ENCODE assay signal across 8 cellular contexts in the genomic region with DNA sequence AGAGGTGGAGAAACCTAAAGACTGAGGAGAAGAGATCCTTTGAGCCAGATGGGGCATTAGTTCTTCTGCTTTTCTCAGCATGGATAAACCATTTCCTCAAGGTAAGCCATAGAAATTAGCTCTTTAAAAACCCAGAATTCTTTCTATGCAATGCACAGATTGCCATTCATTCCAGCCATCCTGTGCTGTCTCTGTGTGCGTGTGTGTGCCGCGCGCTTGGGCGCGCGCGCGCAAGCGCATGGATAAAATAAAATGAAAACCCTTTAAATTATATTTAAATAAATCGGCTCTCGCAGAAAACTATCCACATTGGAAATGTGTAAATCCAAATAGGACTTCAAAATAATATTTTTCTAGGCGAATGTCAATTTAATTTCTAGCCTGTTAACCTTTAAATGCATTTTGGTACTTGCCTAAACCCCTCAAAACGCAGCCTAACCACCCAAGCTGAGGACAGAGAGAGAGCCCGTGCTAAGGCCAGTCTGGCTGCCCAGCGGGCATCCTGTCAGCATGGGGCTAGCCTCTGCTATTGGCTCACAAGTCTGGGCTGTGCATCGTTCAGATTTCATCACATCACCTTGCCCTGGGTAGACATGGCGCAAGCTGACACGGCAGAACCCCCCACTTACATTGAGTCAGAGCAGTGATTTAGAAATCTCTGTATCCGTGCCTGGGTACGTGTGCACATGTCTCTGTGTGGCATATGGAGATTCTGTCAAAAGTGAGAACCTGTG.
DNase-seq lines count a peak whose midpoint lies in the region; ATAC-seq and TF ChIP-seq lines count a peak whose summit lies in the region.

No MANE protein-coding gene starts in this region.

- no peaks in the 10 kb centered on the region for H3K9me3 ChIP-seq in fibroblast of lung (ENCODE audit: control insufficient read depth, insufficient read depth, low read depth, low read length)

- no peak for TF ChIP-seq CTCF in fibroblast of lung (conservative IDR thresholded peaks at IDR 0.05 in 1 of 2, IDR thresholded peaks at IDR 0.05 in 1 of 2; ENCODE audit: low read depth in 1 of 2, low read length in 2 of 2)
- TF ChIP-seq CTCF in progenitor cell of endocrine pancreas (IDR thresholded peaks at IDR 0.05; ENCODE audit: unreplicated experiment), result no peak
- no peak for TF ChIP-seq CTCF in GM13977 (IDR thresholded peaks at IDR 0.05; ENCODE audit: extremely low read depth, insufficient read depth, missing control alignments)

- no peak overlapping the region for H2AFZ ChIP-seq in fibroblast of lung (ENCODE audit: low read length)

- no peaks in the 10 kb centered on the region for H4K20me1 ChIP-seq in fibroblast of lung (ENCODE audit: control insufficient read depth, extremely low read depth, insufficient read depth, low read length)

- DNase-seq in EL (peak; percentile 52), SK-MEL-5 (ENCODE audit: low read depth, low spot score) (peak; percentile 2), fibroblast of lung (ENCODE audit: low read depth in 2 of 2) (peak; percentile 15 to 62), progenitor cell of endocrine pancreas (ENCODE audit: low spot score, unreplicated experiment) (no peak), KBM-7 (no peak), GM13977 (ENCODE audit: low spot score) (no peak), erythroblast (lab: John Stamatoyannopoulos, UW) (no peak)

- H3K4me2 ChIP-seq in fibroblast of lung (ENCODE audit: extremely low read depth, insufficient read depth, low read length), result peak overlapping the region; percentile 60

- no peaks in the 10 kb centered on the region for H3K36me3 Mint-ChIP-seq in progenitor cell of endocrine pancreas (ENCODE audit: insufficient read depth)

- peak overlapping the region; percentile 83 for H3K4me3 Mint-ChIP-seq in progenitor cell of endocrine pancreas (ENCODE audit: low read depth)

- no peaks in the 10 kb centered on the region for H3K79me2 ChIP-seq in fibroblast of lung (ENCODE audit: control insufficient read depth, insufficient read depth, low read length)

- H3K36me3 ChIP-seq in fibroblast of lung (ENCODE audit: control insufficient read depth, insufficient read depth, low read length), result no peaks in the 10 kb centered on the region

- ATAC-seq in HG03159 (IDR thresholded peaks at IDR 0.05; ENCODE audit: unreplicated experiment), result no peak

- H3K9me3 Mint-ChIP-seq in progenitor cell of endocrine pancreas (ENCODE audit: low read depth), result peaks cover 9% of the 10 kb centered on the region

- no peaks in the 10 kb centered on the region for H3K27me3 Mint-ChIP-seq in progenitor cell of endocrine pancreas

- no peaks in the 10 kb centered on the region for H3K4me1 ChIP-seq in fibroblast of lung (ENCODE audit: control insufficient read depth, extremely low read depth, insufficient read depth, low read length)

- peak overlapping the region; percentile 31 to 76 (median 52) for H3K4me3 ChIP-seq in fibroblast of lung (replicated peaks in 1 of 4; ENCODE audit: control extremely low read depth in 1 of 4, insufficient read depth in 1 of 4, low read depth in 3 of 4, low read length in 4 of 4)

- peaks cover 6% of the 10 kb centered on the region for H3K4me1 Mint-ChIP-seq in progenitor cell of endocrine pancreas (ENCODE audit: low read depth)

- H3K9ac ChIP-seq in fibroblast of lung (ENCODE audit: insufficient read depth, low read length), result no peak overlapping the region

- H3K27me3 ChIP-seq in fibroblast of lung (ENCODE audit: control insufficient read depth, insufficient read depth, low read length), result no peaks in the 10 kb centered on the region

- in situ Hi-C loops in SK-MEL-5 (cut with HindIII; ENCODE audit: low pct_unique_long_range_greater_than_20kb, low sequenced_read_pairs), result no loop called here
- in situ Hi-C loops in KBM-7 (cut with MboI; ENCODE audit: low pct_unique_long_range_greater_than_20kb, low sequenced_read_pairs), result no loop called here
- in situ Hi-C loops in GM13977 (cut with MboI; ENCODE audit: low pct_unique_long_range_greater_than_20kb, low sequenced_read_pairs, unreplicated experiment), result no loop called here

- H3K27ac ChIP-seq in fibroblast of lung (ENCODE audit: insufficient read depth, low read length), result no peak overlapping the region

- no peak for TF ChIP-seq POLR2A in erythroblast (IDR thresholded peaks at IDR 0.05; ENCODE audit: low read length)

- H3K27ac Mint-ChIP-seq in progenitor cell of endocrine pancreas, result peak overlapping the region; percentile 21

Comparison
In these comparisons a context has a peak if more than half of its experiments do, and no peak if none do; other contexts are left out.
1. DNase-seq: peak in EL (single experiment), SK-MEL-5 (single experiment) and fibroblast of lung (2 of 2); none in progenitor cell of endocrine pancreas (single experiment), KBM-7 (single experiment), GM13977 (single experiment) and erythroblast (0 of 2).